Comparison of ENCODE assay signal across 1 cellular context in the genomic region with DNA sequence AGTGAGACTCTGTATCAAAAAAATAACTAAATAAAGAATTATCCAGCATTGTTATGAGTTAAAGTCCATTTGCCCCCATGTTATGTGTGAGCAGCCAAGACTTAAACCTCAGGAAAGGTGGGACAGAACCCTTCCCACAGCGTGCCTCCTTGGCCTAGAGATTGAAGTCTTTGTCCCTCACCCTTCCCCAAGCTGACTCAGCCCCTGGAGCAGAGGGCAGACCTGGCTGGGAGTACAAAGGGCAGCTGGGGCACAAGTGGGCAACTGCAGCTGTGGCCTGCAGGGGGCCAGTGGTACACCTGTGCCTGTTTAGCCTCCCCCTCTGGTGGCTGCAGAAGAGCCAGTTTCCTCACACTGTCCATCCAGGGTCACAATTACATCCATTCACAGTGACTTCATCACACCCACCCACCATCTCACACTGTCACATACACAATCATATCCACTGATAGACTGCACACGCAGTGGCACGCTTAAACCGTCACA.
TF ChIP-seq lines count a peak whose summit lies in the region.

No MANE protein-coding gene starts in this region.

TF ChIP-seq in GM23338, 12 proteins besides CTCF, POLR2A, EP300 and RAD21 (continued from another document):
- TF ChIP-seq ZNF462 (CRISPR knock-in tag; IDR thresholded peaks at IDR 0.05) (no peak), STAT1 (IDR thresholded peaks at IDR 0.05; ENCODE audit: unreplicated experiment) (no peak), EZH2 (IDR thresholded peaks at IDR 0.05; ENCODE audit: low read depth, unreplicated experiment) (no peak), ZNF331 (CRISPR knock-in tag; IDR thresholded peaks at IDR 0.05; ENCODE audit: low read depth) (no peak), POLR2AphosphoS5 (IDR thresholded peaks at IDR 0.05; ENCODE audit: low read depth) (no peak), JUNB (IDR thresholded peaks at IDR 0.05; ENCODE audit: unreplicated experiment) (no peak), EZH2phosphoT487 (IDR thresholded peaks at IDR 0.05; ENCODE audit: unreplicated experiment) (no peak), CREB1 (CRISPR knock-in tag; IDR thresholded peaks at IDR 0.05; ENCODE audit: low read depth) (no peak), ZNF114 (CRISPR knock-in tag; IDR thresholded peaks at IDR 0.05) (no peak)
- TF ChIP-seq, protein P1, sequence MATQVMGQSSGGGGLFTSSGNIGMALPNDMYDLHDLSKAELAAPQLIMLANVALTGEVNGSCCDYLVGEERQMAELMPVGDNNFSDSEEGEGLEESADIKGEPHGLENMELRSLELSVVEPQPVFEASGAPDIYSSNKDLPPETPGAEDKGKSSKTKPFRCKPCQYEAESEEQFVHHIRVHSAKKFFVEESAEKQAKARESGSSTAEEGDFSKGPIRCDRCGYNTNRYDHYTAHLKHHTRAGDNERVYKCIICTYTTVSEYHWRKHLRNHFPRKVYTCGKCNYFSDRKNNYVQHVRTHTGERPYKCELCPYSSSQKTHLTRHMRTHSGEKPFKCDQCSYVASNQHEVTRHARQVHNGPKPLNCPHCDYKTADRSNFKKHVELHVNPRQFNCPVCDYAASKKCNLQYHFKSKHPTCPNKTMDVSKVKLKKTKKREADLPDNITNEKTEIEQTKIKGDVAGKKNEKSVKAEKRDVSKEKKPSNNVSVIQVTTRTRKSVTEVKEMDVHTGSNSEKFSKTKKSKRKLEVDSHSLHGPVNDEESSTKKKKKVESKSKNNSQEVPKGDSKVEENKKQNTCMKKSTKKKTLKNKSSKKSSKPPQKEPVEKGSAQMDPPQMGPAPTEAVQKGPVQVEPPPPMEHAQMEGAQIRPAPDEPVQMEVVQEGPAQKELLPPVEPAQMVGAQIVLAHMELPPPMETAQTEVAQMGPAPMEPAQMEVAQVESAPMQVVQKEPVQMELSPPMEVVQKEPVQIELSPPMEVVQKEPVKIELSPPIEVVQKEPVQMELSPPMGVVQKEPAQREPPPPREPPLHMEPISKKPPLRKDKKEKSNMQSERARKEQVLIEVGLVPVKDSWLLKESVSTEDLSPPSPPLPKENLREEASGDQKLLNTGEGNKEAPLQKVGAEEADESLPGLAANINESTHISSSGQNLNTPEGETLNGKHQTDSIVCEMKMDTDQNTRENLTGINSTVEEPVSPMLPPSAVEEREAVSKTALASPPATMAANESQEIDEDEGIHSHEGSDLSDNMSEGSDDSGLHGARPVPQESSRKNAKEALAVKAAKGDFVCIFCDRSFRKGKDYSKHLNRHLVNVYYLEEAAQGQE (IDR thresholded peaks at IDR 0.05; ENCODE audit: unreplicated experiment) = no peak
- TF ChIP-seq, protein P2, sequence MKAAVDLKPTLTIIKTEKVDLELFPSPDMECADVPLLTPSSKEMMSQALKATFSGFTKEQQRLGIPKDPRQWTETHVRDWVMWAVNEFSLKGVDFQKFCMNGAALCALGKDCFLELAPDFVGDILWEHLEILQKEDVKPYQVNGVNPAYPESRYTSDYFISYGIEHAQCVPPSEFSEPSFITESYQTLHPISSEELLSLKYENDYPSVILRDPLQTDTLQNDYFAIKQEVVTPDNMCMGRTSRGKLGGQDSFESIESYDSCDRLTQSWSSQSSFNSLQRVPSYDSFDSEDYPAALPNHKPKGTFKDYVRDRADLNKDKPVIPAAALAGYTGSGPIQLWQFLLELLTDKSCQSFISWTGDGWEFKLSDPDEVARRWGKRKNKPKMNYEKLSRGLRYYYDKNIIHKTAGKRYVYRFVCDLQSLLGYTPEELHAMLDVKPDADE (IDR thresholded peaks at IDR 0.05) = no peak
